Comparison of ENCODE assay signal across 29 cellular contexts in genomic region chr7:116732788-116733709, GRCh38.
"Had no signal": no experiment of that assay in that cellular context is flagged by ENCODE, and none has a peak within 500 bp of the region (broad histone marks: within the 10 kb centered on the region; RNA-seq: fewer than 3 reads in every experiment).

No MANE protein-coding gene starts in this region.

- H3K4me3 ChIP-seq: ascending aorta, heart left ventricle, sigmoid colon, smooth muscle cell, stomach, tibial artery had no signal

- H3K36me3 Mint-ChIP-seq: activated naive CD4-positive, alpha-beta T cell treated with anti-CD3 and anti-CD28 coated beads, Interleukin-2, amount 10 ng/mL, durations not matched to agents 7 days and 5 days; activated naive CD8-positive, alpha-beta T cell treated with anti-CD3 and anti-CD28 coated beads, Interleukin-2, amount 10 ng/mL, durations not matched to agents 7 days and 5 days; immature natural killer cell; memory B cell; naive thymus-derived CD8-positive, alpha-beta T cell; stimulated activated naive B cell treated with anti-CD40 and anti-IgM and Interleukin-4, amounts not matched to agents 10 μg/mL and 1 μg/mL and 100 μg/mL, for 72 hours; WTC11 had no signal

- ATAC-seq: effector memory CD8-positive, alpha-beta T cell; heart left ventricle; left colon; naive thymus-derived CD8-positive, alpha-beta T cell; WTC11 had no signal

- H3K4me1 Mint-ChIP-seq: activated CD4-positive, alpha-beta memory T cell treated with anti-CD3 and anti-CD28 coated beads, Interleukin-2, amount 10 ng/mL, durations not matched to agents 7 days and 5 days; activated CD4-positive, alpha-beta T cell treated with anti-CD3 and anti-CD28 coated beads, Interleukin-2, amount 10 ng/mL, durations not matched to agents 7 days and 5 days; activated naive CD4-positive, alpha-beta T cell treated with anti-CD3 and anti-CD28 coated beads, Interleukin-2, amount 10 ng/mL, durations not matched to agents 7 days and 5 days; activated naive CD8-positive, alpha-beta T cell treated with anti-CD3 and anti-CD28 coated beads, Interleukin-2, amount 10 ng/mL, durations not matched to agents 7 days and 5 days; immature natural killer cell; memory B cell; naive thymus-derived CD8-positive, alpha-beta T cell had no signal

- H3K36me3 ChIP-seq: ascending aorta, brain microvascular endothelial cell, heart left ventricle, sigmoid colon, stomach, tibial artery had no signal

- H3K27me3 ChIP-seq: ascending aorta, brain microvascular endothelial cell, heart left ventricle, sigmoid colon, stomach, tibial artery had no signal

- H3K4me3 Mint-ChIP-seq: activated CD4-positive, alpha-beta memory T cell treated with anti-CD3 and anti-CD28 coated beads, Interleukin-2, amount 10 ng/mL, durations not matched to agents 7 days and 5 days; activated CD4-positive, alpha-beta T cell treated with anti-CD3 and anti-CD28 coated beads, Interleukin-2, amount 10 ng/mL, durations not matched to agents 7 days and 5 days; activated naive CD4-positive, alpha-beta T cell treated with anti-CD3 and anti-CD28 coated beads, Interleukin-2, amount 10 ng/mL, durations not matched to agents 7 days and 5 days; activated naive CD8-positive, alpha-beta T cell treated with anti-CD3 and anti-CD28 coated beads, Interleukin-2, amount 10 ng/mL, durations not matched to agents 7 days and 5 days; activated T-cell treated with anti-CD3 and anti-CD28 coated beads, Interleukin-2, amount 50 U/mL, for 24 hours; effector memory CD8-positive, alpha-beta T cell; immature natural killer cell; memory B cell; naive thymus-derived CD8-positive, alpha-beta T cell; stimulated activated naive B cell treated with anti-CD40 and anti-IgM and Interleukin-4, amounts not matched to agents 10 μg/mL and 1 μg/mL and 100 μg/mL, for 72 hours; WTC11 had no signal

- H3K4me1 ChIP-seq: ascending aorta, sigmoid colon, tibial artery had no signal

- H3K9me3 ChIP-seq: ascending aorta, heart left ventricle, sigmoid colon, stomach, tibial artery had no signal

- DNase-seq: activated CD4-positive, alpha-beta memory T cell treated with anti-CD3 and anti-CD28 coated beads, Interleukin-2, amount 10 ng/mL, durations not matched to agents 7 days and 5 days; activated CD4-positive, alpha-beta T cell treated with anti-CD3 and anti-CD28 coated beads for 1 hour; activated CD4-positive, alpha-beta T cell treated with anti-CD3 and anti-CD28 coated beads, Interleukin-2, amount 10 ng/mL, durations not matched to agents 7 days and 5 days; activated CD8-positive, alpha-beta memory T cell treated with anti-CD3 and anti-CD28 coated beads, Interleukin-2, amount 50 U/mL, for 48 hours; activated gamma-delta T cell; activated naive CD4-positive, alpha-beta T cell treated with anti-CD3 and anti-CD28 coated beads, Interleukin-2, amount 10 ng/mL, durations not matched to agents 7 days and 5 days; activated naive CD8-positive, alpha-beta T cell treated with anti-CD3 and anti-CD28 coated beads, Interleukin-2, amount 10 ng/mL, durations not matched to agents 7 days and 5 days; activated T-cell treated with anti-CD3 and anti-CD28 coated beads, Interleukin-2, amount 50 U/mL, for 24 hours; brain microvascular endothelial cell; cortex of kidney; effector memory CD8-positive, alpha-beta T cell; heart left ventricle; immature natural killer cell; kidney; left colon; midbrain; naive thymus-derived CD8-positive, alpha-beta T cell; sigmoid colon; stimulated activated CD4-positive, alpha-beta T cell treated with anti-CD3 and anti-CD28 coated beads, Interleukin-1b, Interleukin-23, amount 100 ng/mL, for 48 hours; stimulated activated CD4-positive, alpha-beta T cell treated with anti-CD3 and anti-CD28 coated beads, Interleukin-4, amount 100 ng/mL, for 4 hours; stimulated activated CD8-positive, alpha-beta memory T cell treated with anti-CD3 and anti-CD28 coated beads, Interleukin-4, amount 100 ng/mL, for 48 hours; stimulated activated naive B cell treated with anti-CD40 and anti-IgM and Interleukin-4, amounts not matched to agents 10 μg/mL and 1 μg/mL and 100 μg/mL, for 72 hours; stomach; T-helper 2 cell; tibial artery had no signal

- H3K27ac Mint-ChIP-seq: activated CD4-positive, alpha-beta memory T cell treated with anti-CD3 and anti-CD28 coated beads, Interleukin-2, amount 10 ng/mL, durations not matched to agents 7 days and 5 days; activated CD4-positive, alpha-beta T cell treated with anti-CD3 and anti-CD28 coated beads, Interleukin-2, amount 10 ng/mL, durations not matched to agents 7 days and 5 days; activated naive CD4-positive, alpha-beta T cell treated with anti-CD3 and anti-CD28 coated beads, Interleukin-2, amount 10 ng/mL, durations not matched to agents 7 days and 5 days; activated naive CD8-positive, alpha-beta T cell treated with anti-CD3 and anti-CD28 coated beads, Interleukin-2, amount 10 ng/mL, durations not matched to agents 7 days and 5 days; activated T-cell treated with anti-CD3 and anti-CD28 coated beads, Interleukin-2, amount 50 U/mL, for 24 hours; effector memory CD8-positive, alpha-beta T cell; immature natural killer cell; memory B cell; naive thymus-derived CD8-positive, alpha-beta T cell; stimulated activated naive B cell treated with anti-CD40 and anti-IgM and Interleukin-4, amounts not matched to agents 10 μg/mL and 1 μg/mL and 100 μg/mL, for 72 hours; WTC11 had no signal

- H3K27me3 Mint-ChIP-seq: activated naive CD8-positive, alpha-beta T cell treated with anti-CD3 and anti-CD28 coated beads, Interleukin-2, amount 10 ng/mL, durations not matched to agents 7 days and 5 days had no signal

- H3K27ac ChIP-seq: ascending aorta, brain microvascular endothelial cell, heart left ventricle, sigmoid colon, stomach, tibial artery had no signal

- H3K9me3 Mint-ChIP-seq: activated CD4-positive, alpha-beta memory T cell treated with anti-CD3 and anti-CD28 coated beads, Interleukin-2, amount 10 ng/mL, durations not matched to agents 7 days and 5 days; activated CD4-positive, alpha-beta T cell treated with anti-CD3 and anti-CD28 coated beads, Interleukin-2, amount 10 ng/mL, durations not matched to agents 7 days and 5 days; activated naive CD4-positive, alpha-beta T cell treated with anti-CD3 and anti-CD28 coated beads, Interleukin-2, amount 10 ng/mL, durations not matched to agents 7 days and 5 days; activated naive CD8-positive, alpha-beta T cell treated with anti-CD3 and anti-CD28 coated beads, Interleukin-2, amount 10 ng/mL, durations not matched to agents 7 days and 5 days; activated T-cell treated with anti-CD3 and anti-CD28 coated beads, Interleukin-2, amount 50 U/mL, for 24 hours; effector memory CD8-positive, alpha-beta T cell; memory B cell; naive thymus-derived CD8-positive, alpha-beta T cell; stimulated activated naive B cell treated with anti-CD40 and anti-IgM and Interleukin-4, amounts not matched to agents 10 μg/mL and 1 μg/mL and 100 μg/mL, for 72 hours; WTC11 had no signal

- H3K4me2 ChIP-seq: smooth muscle cell had no signal
